ENCODE assay signal across 25 cellular contexts in genomic region chr17:47212458-47212857, GRCh38. TPM values are rescaled to one million over a fixed set of nuclear protein-coding genes. Genes with fewer than 3 reads are reported as not detected.
DNase-seq lines count a peak whose midpoint lies in the region; ATAC-seq, FAIRE-seq and TF ChIP-seq lines count a peak whose summit lies in the region.
"Had no signal": no experiment of that assay in that cellular context is flagged by ENCODE, and none has a peak within 500 bp of the region (broad histone marks: within the 10 kb centered on the region; RNA-seq: fewer than 3 reads in every experiment).

No MANE protein-coding gene starts in this region.

- CTCF ChIA-PET in A549 (lab: Yijun Ruan, JAX), result interaction anchor here (1.0 to 1.4 kb wide), 2 partner anchors 17 to 103 kb away, joined by 3 read pairs; no protein-coding TSS in a partner anchor
- CTCF ChIA-PET in H1 (lab: Charles Lee; ENCODE audit: partially characterized antibody), result no interaction called here

- DNase-seq in A549 (ENCODE audit: low read depth in 1 of 2, low spot score in 1 of 2), result no peak
- no peak for DNase-seq in H1 (ENCODE audit: low read depth in 1 of 2, low spot score in 2 of 2)
- no peak for DNase-seq in stimulated activated naive CD4-positive, alpha-beta T cell treated with Interleukin-2 at 50 U/mL for 16 hours (lab: John Stamatoyannopoulos, UW)
- DNase-seq in left colon, result no peak
- DNase-seq: ACHN; Caco-2; CD4-positive, alpha-beta memory T cell; EL; GF-D8; GOT3; NCI-H1092 treated with DMSO at 0.1 percent for 48 hours; NCI-H1436 treated with DMSO at 0.1 percent for 48 hours; NCI-H1930; NCI-H226; NCI-H510A treated with DMSO at 0.1 percent for 48 hours; NCI-H748 treated with DMSO at 0.1 percent for 48 hours; NK-92 treated with Interleukin-12 subunit alpha and Interleukin-12 subunit beta, amount 100 ng/mL, for 24 hours had no signal

- no peak overlapping the region for H4K91ac ChIP-seq in H1 (replicated peaks; ENCODE audit: insufficient read length, low read length)

- WGBS in A549 (ENCODE audit: missing lambda C conversion rate), result 51% methylated on average over 2 of the region's 2 CpGs
- 89% methylated on average over 2 of the region's 2 CpGs; no CpG with 5 or more reads in 1 of the 2 experiments for WGBS in H1 (ENCODE audit: extremely low coverage in 1 of 2, insufficient coverage in 1 of 2, insufficient read length in 1 of 2, insufficient replicate concordance in 2 of 2, low coverage in 1 of 2, low lambda C conversion rate in 2 of 2, missing lambda C conversion rate in 1 of 2), 2 experiments

- no peak for TF ChIP-seq CTCF in A549 (IDR thresholded peaks at IDR 0.05)
- TF ChIP-seq CTCF in DOHH2 (IDR thresholded peaks at IDR 0.05; ENCODE audit: low read depth, low read length, poor library complexity, severe bottlenecking), result no peak
- no peak for TF ChIP-seq CTCF in OCI-LY3 (IDR thresholded peaks at IDR 0.05; ENCODE audit: low read depth, low read length)
- TF ChIP-seq CTCF in H1 (IDR thresholded peaks at IDR 0.05; ENCODE audit: control extremely low read depth in 1 of 3, insufficient read depth in 1 of 3, low read depth in 1 of 3, low read length in 3 of 3), result no peak

- FAIRE-seq in A549 (lab: Jason Lieb, UNC) (no peak), H1 (lab: Jason Lieb, UNC) (no peak)
- FAIRE-seq: GM19239 had no signal

- intact Hi-C loops in left colon (cut with DNase I, micrococcal nuclease), result no loop called here

- H3F3A ChIP-seq in DOHH2 (ENCODE audit: control insufficient read depth, insufficient read depth), result peaks cover 7% of the 10 kb centered on the region; the same call in 1 of the 2 replicates

- POLR2A ChIA-PET in A549 (lab: Yijun Ruan, JAX), result no interaction called here
- POLR2A ChIA-PET in H1 (lab: Charles Lee; ENCODE audit: partially characterized antibody), result no interaction called here

- ATAC-seq in A549 (no peak), left colon (no peak), SK-N-SH treated with all-trans-retinoic acid at 6 μM for 48 hours (no peak)
- ATAC-seq: HCT116, Right ventricle myocardium inferior had no signal

- H3K9ac ChIP-seq in OCI-LY3 (ENCODE audit: low read length) (no peak overlapping the region), H1 (replicated peaks in 1 of 4; ENCODE audit: extremely low read depth in 1 of 4, low read depth in 3 of 4, low read length in 3 of 4) (no peak overlapping the region)
- H3K9ac ChIP-seq: BLaER1 had no signal

- no peak overlapping the region for H3K4ac ChIP-seq in H1 (replicated peaks; ENCODE audit: insufficient read length, low read depth, low read length)

- H2AFZ ChIP-seq in OCI-LY3 (ENCODE audit: low read depth, low read length) (no peak overlapping the region), H1 (ENCODE audit: low read length) (no peak overlapping the region)

- no peak overlapping the region for H3K4me2 ChIP-seq in A549
- H3K4me2 ChIP-seq in DOHH2 (ENCODE audit: low read length), result peak overlapping the region; percentile 14
- H3K4me2 ChIP-seq in OCI-LY3 (ENCODE audit: low read length), result peak overlapping the region; percentile 7; the same call in 1 of the 2 replicates
- H3K4me2 ChIP-seq in H1 (ENCODE audit: insufficient read depth in 1 of 2, low read depth in 2 of 2, low read length in 2 of 2), result no peak overlapping the region
- H3K4me2 ChIP-seq: BLaER1 had no signal

- no peak for TF ChIP-seq RAD21 in A549 (conservative IDR thresholded peaks at IDR 0.05 in 1 of 2, IDR thresholded peaks at IDR 0.05 in 1 of 2)
- TF ChIP-seq RAD21 in H1 (IDR thresholded peaks at IDR 0.05 in 1 of 2, conservative IDR thresholded peaks at IDR 0.05 in 1 of 2; ENCODE audit: low read depth in 2 of 2, low read length in 2 of 2), result no peak

- no peak overlapping the region for H4K8ac ChIP-seq in H1 (ENCODE audit: extremely low read depth, insufficient read depth, low read length)

- H2AK5ac ChIP-seq in H1 (ENCODE audit: low read depth, low read length), result no peak overlapping the region

- H3K36me3 ChIP-seq in DOHH2 (ENCODE audit: control insufficient read depth, low read length), result no peaks in the 10 kb centered on the region
- no peaks in the 10 kb centered on the region for H3K36me3 ChIP-seq in OCI-LY3 (replicated peaks; ENCODE audit: low read depth, low read length)
- H3K36me3 ChIP-seq in H1 (ENCODE audit: control insufficient read depth in 2 of 4, insufficient read depth in 4 of 4, low read length in 3 of 4), result no peaks in the 10 kb centered on the region
- H3K36me3 ChIP-seq: BLaER1 had no signal

- H2BK120ac ChIP-seq in H1 (replicated peaks; ENCODE audit: low read depth, low read length), result no peak overlapping the region

- H3K23me2 ChIP-seq in H1 (ENCODE audit: low read depth, low read length), result peaks cover 2% of the 10 kb centered on the region; the same call in 1 of the 2 replicates

- TF ChIP-seq POLR2A in A549 (IDR thresholded peaks at IDR 0.05; ENCODE audit: low read length), result no peak
- no peak for TF ChIP-seq POLR2A in H1 (IDR thresholded peaks at IDR 0.05; ENCODE audit: control extremely low read depth in 1 of 2, low read depth in 2 of 2, low read length in 2 of 2)

- no peaks in the 10 kb centered on the region for H3K9me2 ChIP-seq in DOHH2 (replicated peaks; ENCODE audit: control insufficient read depth, low read length)

- H2BK20ac ChIP-seq in H1 (ENCODE audit: low read length), result no peak overlapping the region

- no peaks in the 10 kb centered on the region for H3K79me1 ChIP-seq in H1 (ENCODE audit: low read depth, low read length)

- no peak overlapping the region for H3K4me3 ChIP-seq in A549
- H3K4me3 ChIP-seq in DOHH2 (ENCODE audit: low read length), result no peak overlapping the region
- H3K4me3 ChIP-seq in OCI-LY3 (ENCODE audit: low read length), result no peak overlapping the region
- no peak overlapping the region for H3K4me3 ChIP-seq in H1 (ENCODE audit: extremely low read depth in 1 of 4, insufficient read depth in 2 of 4, low read depth in 3 of 4, low read length in 4 of 4)
- H3K4me3 ChIP-seq: BLaER1 had no signal

- no peak overlapping the region for H3K14ac ChIP-seq in H1 (ENCODE audit: insufficient read length)

- H4K20me1 ChIP-seq in DOHH2 (ENCODE audit: control insufficient read depth, insufficient read depth, low read depth, low read length), result no peaks in the 10 kb centered on the region
- no peaks in the 10 kb centered on the region for H4K20me1 ChIP-seq in OCI-LY3 (ENCODE audit: insufficient read depth, low read length)
- no peaks in the 10 kb centered on the region for H4K20me1 ChIP-seq in H1 (replicated peaks in 1 of 2; ENCODE audit: control insufficient read depth in 1 of 2, insufficient read depth in 2 of 2, low read length in 2 of 2)
- H4K20me1 ChIP-seq: BLaER1 had no signal

- H4K5ac ChIP-seq in H1 (ENCODE audit: insufficient read length, low read depth, low read length), result no peak overlapping the region

- H3K27me3 ChIP-seq in DOHH2 (ENCODE audit: control insufficient read depth, low read length) (no peaks in the 10 kb centered on the region), OCI-LY3 (ENCODE audit: low read depth, low read length) (peaks cover 6% of the 10 kb centered on the region; the same call in 1 of the 2 replicates), H1 (replicated peaks in 1 of 4; ENCODE audit: control insufficient read depth in 3 of 4, extremely low read depth in 1 of 4, insufficient read depth in 3 of 4, low read length in 3 of 4) (peaks cover 0 to 2% (median 0%) of the 10 kb centered on the region in 4 experiments; a peak in 1 of 7 replicates)
- H3K27me3 ChIP-seq: BLaER1 had no signal

- no peak overlapping the region for H3K23ac ChIP-seq in H1 (ENCODE audit: insufficient read length)

- H2BK5ac ChIP-seq in H1 (ENCODE audit: low read depth, low read length), result no peak overlapping the region

- TF ChIP-seq EP300 in A549 (IDR thresholded peaks at IDR 0.05) (no peak), H1 (IDR thresholded peaks at IDR 0.05; ENCODE audit: borderline replicate concordance in 1 of 2, low read depth in 2 of 2, low read length in 2 of 2) (no peak)

- H3K79me2 ChIP-seq in DOHH2 (ENCODE audit: control insufficient read depth, low read length) (no peaks in the 10 kb centered on the region), OCI-LY3 (ENCODE audit: low read length) (no peaks in the 10 kb centered on the region), H1 (ENCODE audit: control insufficient read depth in 1 of 2, insufficient read depth in 2 of 2, low read length in 2 of 2) (no peaks in the 10 kb centered on the region)

- H3K56ac ChIP-seq in H1 (replicated peaks; ENCODE audit: insufficient read length, low read depth, low read length), result no peak overlapping the region

- H2BK12ac ChIP-seq in H1 (ENCODE audit: low read depth, low read length), result no peak overlapping the region

- H3K4me1 ChIP-seq in A549 (no peaks in the 10 kb centered on the region), DOHH2 (ENCODE audit: control insufficient read depth, low read length) (peaks cover 31% of the 10 kb centered on the region), OCI-LY3 (ENCODE audit: low read length) (peaks cover 14% of the 10 kb centered on the region), H1 (replicated peaks in 1 of 4; ENCODE audit: control insufficient read depth in 3 of 4, insufficient read depth in 4 of 4, low read length in 3 of 4) (0 out of 7 replicates have a peak, but pooled peaks cover 0 to 2% (median 0%) of the 10 kb centered on the region in 4 experiments)
- H3K4me1 ChIP-seq: Caco-2 had no signal

- no peak overlapping the region for H3K18ac ChIP-seq in H1 (ENCODE audit: extremely low read depth, low read length)

- no peak overlapping the region for H3K27ac ChIP-seq in A549
- no peak overlapping the region for H3K27ac ChIP-seq in DOHH2 (ENCODE audit: low read depth, low read length)
- H3K27ac ChIP-seq in OCI-LY3 (ENCODE audit: low read length), result no peak overlapping the region
- H3K27ac ChIP-seq in H1 (ENCODE audit: low read depth, low read length), result no peak overlapping the region
- H3K27ac ChIP-seq: BLaER1 had no signal

- H2BK15ac ChIP-seq in H1 (ENCODE audit: low read length), result no peak overlapping the region

- no peaks in the 10 kb centered on the region for H3K9me3 ChIP-seq in A549
- H3K9me3 ChIP-seq in DOHH2 (ENCODE audit: control insufficient read depth, insufficient read depth, low read length), result no peaks in the 10 kb centered on the region
- no peaks in the 10 kb centered on the region for H3K9me3 ChIP-seq in OCI-LY3 (ENCODE audit: insufficient read depth, low read length)
- no peaks in the 10 kb centered on the region for H3K9me3 ChIP-seq in H1 (ENCODE audit: insufficient read depth in 2 of 2, low read depth in 1 of 2, low read length in 1 of 2)
- H3K9me3 ChIP-seq: BLaER1, Caco-2 had no signal

RNA-seq across cellular contexts. Expression of gene MYL4, which starts 3.3 kb away (rescaled TPM):
- polyA plus RNA-seq in A549 (2011; rRNA removed) (not detected in 2 replicates), A549 (2017; fragmentation: RNase III; extraction: RNeasy Plus Mini Kit Qiagen cat#74134 plus additional on column Dnase treatment) (not detected in 3 replicates), H1 (2011; rRNA removed) (0.12 and 0.13 TPM in 2 replicates)
- polyA plus RNA-seq in A549 (2012; cell fraction: cytosol; rRNA removed), result 0.05 TPM in 1 of 2 replicates, not detected in the other
- polyA plus RNA-seq in A549 (2012; cell fraction: nucleus; rRNA removed), result 0.20 TPM in 1 of 2 replicates, not detected in the other
- 0.62 TPM in 1 of 2 replicates, not detected in the other for polyA minus RNA-seq in A549 (2011; rRNA and poly(A)+ RNA removed)
- not detected in 2 replicates for total RNA-seq in H1 (2021; fragmentation: NEBNext Ultra II Directional; extraction: Animal tissue kit (Norgen Biotek cat#: 25700))
- 0.14 TPM for polyA plus RNA-seq in H1 (2011; cell fraction: cytosol; rRNA removed)
- 0.20 TPM for polyA plus RNA-seq in H1 (2011; cell fraction: nucleus; rRNA removed)
- 0.44 to 0.55 TPM in 2 of 4 replicates, not detected in the others for polyA plus RNA-seq in H1 (2012, experiment 1 of 2)
- 0.71 TPM for polyA plus RNA-seq in H1 (2012, experiment 2 of 2)
- polyA plus RNA-seq in H1 (2013, experiment 1 of 2), result not detected
- 0.06 TPM for polyA plus RNA-seq in H1 (2013, experiment 2 of 2)
- not detected in 2 replicates for polyA minus RNA-seq in H1 (2011; rRNA and poly(A)+ RNA removed)
- polyA minus RNA-seq in H1 (2011; cell fraction: cytosol; rRNA and poly(A)+ RNA removed), result not detected
- not detected for polyA minus RNA-seq in H1 (2011; cell fraction: nucleus; rRNA and poly(A)+ RNA removed)
- total RNA-seq in left colon, result not detected
- total RNA-seq: Caco-2; CD4-positive, alpha-beta memory T cell; HT1080 had no signal
- polyA plus RNA-seq: CD4-positive, alpha-beta memory T cell had no signal

RNA-seq across cellular contexts. Expression of gene CDC27, which starts 23.4 kb away (rescaled TPM):
- polyA plus RNA-seq in A549 (2011; rRNA removed), result 132 and 150 TPM in 2 replicates
- polyA plus RNA-seq in A549 (2012; cell fraction: cytosol; rRNA removed), result 47.8 and 51.3 TPM in 2 replicates
- polyA plus RNA-seq in A549 (2012; cell fraction: nucleus; rRNA removed), result 36.0 and 40.9 TPM in 2 replicates
- 81.6 to 88.0 TPM (median 87.9 TPM) in 3 replicates for polyA plus RNA-seq in A549 (2017; fragmentation: RNase III; extraction: RNeasy Plus Mini Kit Qiagen cat#74134 plus additional on column Dnase treatment)
- polyA minus RNA-seq in A549 (2011; rRNA and poly(A)+ RNA removed), result 159 and 161 TPM in 2 replicates
- 87.5 and 93.7 TPM in 2 replicates for total RNA-seq in H1 (2021; fragmentation: NEBNext Ultra II Directional; extraction: Animal tissue kit (Norgen Biotek cat#: 25700))
- 26.0 and 41.9 TPM in 2 replicates for polyA plus RNA-seq in H1 (2011; rRNA removed)
- 26.0 TPM for polyA plus RNA-seq in H1 (2011; cell fraction: cytosol; rRNA removed)
- 24.5 TPM for polyA plus RNA-seq in H1 (2011; cell fraction: nucleus; rRNA removed)
- polyA plus RNA-seq in H1 (2012, experiment 1 of 2), result 35.1 to 55.5 TPM (median 51.0 TPM) in 4 replicates
- 2.2 TPM for polyA plus RNA-seq in H1 (2012, experiment 2 of 2)
- 33.0 TPM for polyA plus RNA-seq in H1 (2013, experiment 1 of 2)
- 35.1 TPM for polyA plus RNA-seq in H1 (2013, experiment 2 of 2)
- polyA minus RNA-seq in H1 (2011; rRNA and poly(A)+ RNA removed), result 111 and 136 TPM in 2 replicates
- polyA minus RNA-seq in H1 (2011; cell fraction: cytosol; rRNA and poly(A)+ RNA removed), result 56.9 TPM
- 54.4 TPM for polyA minus RNA-seq in H1 (2011; cell fraction: nucleus; rRNA and poly(A)+ RNA removed)
- 10 to 100 TPM; 45.6 to 54.1 TPM for total RNA-seq in left colon

RNA-seq across cellular contexts. Expression of gene ITGB3, which starts 41.2 kb away (rescaled TPM):
- polyA plus RNA-seq in A549 (2011; rRNA removed), result 0.34 and 0.90 TPM in 2 replicates
- polyA plus RNA-seq in A549 (2012; cell fraction: cytosol; rRNA removed), result 0.15 and 0.32 TPM in 2 replicates
- polyA plus RNA-seq in A549 (2012; cell fraction: nucleus; rRNA removed), result 0.18 and 0.29 TPM in 2 replicates
- 3.7 to 6.2 TPM (median 5.0 TPM) in 3 replicates for polyA plus RNA-seq in A549 (2017; fragmentation: RNase III; extraction: RNeasy Plus Mini Kit Qiagen cat#74134 plus additional on column Dnase treatment)
- 1.7 and 2.6 TPM in 2 replicates for polyA minus RNA-seq in A549 (2011; rRNA and poly(A)+ RNA removed)
- 0.09 TPM in 1 of 2 replicates, not detected in the other for total RNA-seq in H1 (2021; fragmentation: NEBNext Ultra II Directional; extraction: Animal tissue kit (Norgen Biotek cat#: 25700))
- polyA plus RNA-seq in H1 (2011; rRNA removed), result 0.08 and 0.09 TPM in 2 replicates
- polyA plus RNA-seq in H1 (2011; cell fraction: cytosol; rRNA removed), result 0.10 TPM
- 0.14 TPM for polyA plus RNA-seq in H1 (2011; cell fraction: nucleus; rRNA removed)
- polyA plus RNA-seq in H1 (2012, experiment 1 of 2), result 0.07 to 0.31 TPM (median 0.17 TPM) in 4 replicates
- polyA plus RNA-seq in H1 (2012, experiment 2 of 2), result 0.04 TPM
- polyA plus RNA-seq in H1 (2013, experiment 1 of 2), result 0.02 TPM
- polyA plus RNA-seq in H1 (2013, experiment 2 of 2), result 0.09 TPM
- polyA minus RNA-seq in H1 (2011; rRNA and poly(A)+ RNA removed), result 0.16 and 0.46 TPM in 2 replicates
- polyA minus RNA-seq in H1 (2011; cell fraction: cytosol; rRNA and poly(A)+ RNA removed), result not detected
- polyA minus RNA-seq in H1 (2011; cell fraction: nucleus; rRNA and poly(A)+ RNA removed), result 0.30 TPM
- 10 to 100 TPM in 1 of 2 donors, 1 to 10 TPM in 1; 3.2 to 11.9 TPM for total RNA-seq in left colon
- total RNA-seq: CD4-positive, alpha-beta memory T cell had no signal
- polyA plus RNA-seq: CD4-positive, alpha-beta memory T cell had no signal

Comparison
In these comparisons a context has a peak if more than half of its experiments do, and no peak if none do; other contexts are left out.
1. H3K4me2 ChIP-seq: peak in DOHH2 (single experiment) and OCI-LY3 (single experiment); none in A549 (single experiment) and H1 (0 of 2).
2. Of the 18 proteins assayed by ChIP-seq in both H1 and A549: peak only in H1: none; only in A549: none; in both: MAFK; in neither: 17.